16 cellular contexts compared by ENCODE assay signal in the genomic region with DNA sequence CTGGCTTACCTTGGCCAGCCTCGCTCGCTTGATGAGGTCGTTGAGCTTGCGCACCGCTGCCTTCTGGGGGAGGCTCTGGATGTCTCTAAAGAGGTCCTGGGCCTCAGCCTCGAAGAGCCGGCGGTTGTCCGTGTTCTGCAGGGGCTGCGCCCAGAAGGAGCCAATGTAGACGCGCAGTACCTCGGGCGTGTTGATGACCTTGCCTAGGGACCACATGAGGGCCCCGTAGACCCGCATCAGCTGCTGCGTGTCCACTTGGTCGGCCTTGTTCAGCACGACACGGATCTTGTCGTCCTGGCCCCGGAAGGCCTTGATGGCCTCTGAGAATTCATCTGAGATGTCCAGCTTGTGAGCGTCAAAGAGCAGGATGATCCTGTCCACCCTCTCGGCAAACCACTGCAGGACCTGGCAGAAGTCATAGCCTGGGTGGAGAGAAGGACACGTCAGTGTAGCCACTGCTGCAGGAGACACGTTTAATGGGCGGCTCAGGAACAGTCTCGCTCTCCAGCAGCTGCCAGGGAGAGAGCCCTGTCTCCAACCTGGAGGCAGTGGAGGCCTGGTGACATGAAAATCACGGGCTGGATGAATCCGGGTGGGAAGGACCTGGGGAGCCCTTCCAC. TPM values are rescaled to one million over a fixed set of nuclear protein-coding genes. Genes with fewer than 3 reads are reported as not detected.
DNase-seq lines count a peak whose midpoint lies in the region; ATAC-seq and TF ChIP-seq lines count a peak whose summit lies in the region.
"Had no signal": no experiment of that assay in that cellular context is flagged by ENCODE, and none has a peak within 500 bp of the region (broad histone marks: within the 10 kb centered on the region; RNA-seq: fewer than 3 reads in every experiment).

No MANE protein-coding gene starts in this region.

- H3K27me3 ChIP-seq in esophagus muscularis mucosa (no peaks in the 10 kb centered on the region), uterus (no peaks in the 10 kb centered on the region)
- H3K27me3 ChIP-seq: dorsolateral prefrontal cortex had no signal

- no peaks in the 10 kb centered on the region for H3K9me3 ChIP-seq in esophagus muscularis mucosa
- no peaks in the 10 kb centered on the region for H3K9me3 ChIP-seq in uterus

- peak overlapping the region in 1 of 8 donors; percentile 43 for H3K4me3 Mint-ChIP-seq in naive B cell

- H3K27ac ChIP-seq in esophagus muscularis mucosa (replicated peaks in 1 of 4), result peak overlapping the region; percentile 20 to 45 (median 42)
- peak overlapping the region; percentile 52 for H3K27ac ChIP-seq in uterus

- no peaks in the 10 kb centered on the region for H3K27me3 Mint-ChIP-seq in naive B cell

- H3K9me3 Mint-ChIP-seq in activated naive CD4-positive, alpha-beta T cell treated with anti-CD3 and anti-CD28 coated beads, Interleukin-2, amount 50 U/mL, for 72 hours, result no peaks in the 10 kb centered on the region
- peaks cover 3 to 21% (median 9%) of the 10 kb centered on the region in 7 donors for H3K9me3 Mint-ChIP-seq in naive B cell

- no peak for TF ChIP-seq POLR2A in esophagus muscularis mucosa (IDR thresholded peaks at IDR 0.05; ENCODE audit: low read depth)
- TF ChIP-seq POLR2A in uterus (IDR thresholded peaks at IDR 0.05), result no peak

- H3K36me3 ChIP-seq in esophagus muscularis mucosa, result peaks cover 0 to 20% (median 11%) of the 10 kb centered on the region in 4 donors
- no peaks in the 10 kb centered on the region for H3K36me3 ChIP-seq in uterus

- no peak overlapping the region for H3K4me3 ChIP-seq in esophagus muscularis mucosa
- H3K4me3 ChIP-seq in uterus, result no peak overlapping the region
- H3K4me3 ChIP-seq: dorsolateral prefrontal cortex had no signal

- intact Hi-C loops in esophagus muscularis mucosa (cut with DNase I) (no loop called here), uterus (cut with DNase I; ENCODE audit: low total_unique reads) (loop anchor here (10.0 kb wide), 1 partner anchor 65 kb away; no protein-coding TSS in a partner anchor)

- H3K4me1 Mint-ChIP-seq in naive B cell, result peaks cover 31 to 39% (median 38%) of the 10 kb centered on the region in 3 donors

- DNase-seq in activated naive CD4-positive, alpha-beta T cell treated with anti-CD3 and anti-CD28 coated beads, Interleukin-2, amount 50 U/mL, for 72 hours (ENCODE audit: low spot score in 2 of 2), result no peak
- no peak for DNase-seq in activated naive CD4-positive, alpha-beta T cell treated with Interleukin-2 at 50 U/mL for 16 hours
- DNase-seq in esophagus muscularis mucosa (ENCODE audit: extremely low spot score) (no peak), naive B cell (no peak), uterus (no peak), cerebellar nuclear complex (lab: John Stamatoyannopoulos, UW) (no peak), SIG-M5 treated with dmso at 0.1 percent for 504 hours (lab: John Stamatoyannopoulos, UW; ENCODE audit: unreplicated experiment) (no peak), cerebellar cortex (ENCODE audit: low spot score) (no peak)
- DNase-seq: activated effector memory CD4-positive, alpha-beta T cell treated with anti-CD3 and anti-CD28 coated beads, Interleukin-2, amount 50 U/mL, for 16 hours; anterior cingulate cortex; dorsolateral prefrontal cortex; left colon; NCI-H1694; NCI-H524; PC-3; stimulated activated CD4-positive, alpha-beta T cell treated with anti-CD3 and anti-CD28 coated beads, Interleukin-1b, Interleukin-23, amount 100 ng/mL, for 48 hours had no signal

- peaks cover 72 to 80% (median 76%) of the 10 kb centered on the region in 4 donors for H3K4me1 ChIP-seq in esophagus muscularis mucosa
- no peaks in the 10 kb centered on the region for H3K4me1 ChIP-seq in uterus

- TF ChIP-seq CTCF in esophagus muscularis mucosa (IDR thresholded peaks at IDR 0.05), result no peak
- no peak for TF ChIP-seq CTCF in uterus (IDR thresholded peaks at IDR 0.05)

- WGBS in esophagus muscularis mucosa, result 79% methylated on average over 29 of the region's 30 CpGs

- H3K27ac Mint-ChIP-seq in activated naive CD4-positive, alpha-beta T cell treated with anti-CD3 and anti-CD28 coated beads, Interleukin-2, amount 50 U/mL, for 72 hours, result peak overlapping the region; percentile 61 to 72
- peak overlapping the region in 4 of 6 donors; percentile 39 to 86 (median 76) for H3K27ac Mint-ChIP-seq in naive B cell

- peaks cover 15 to 16% of the 10 kb centered on the region in 2 donors for H3K36me3 Mint-ChIP-seq in activated naive CD4-positive, alpha-beta T cell treated with anti-CD3 and anti-CD28 coated beads, Interleukin-2, amount 50 U/mL, for 72 hours
- peaks cover 6 to 19% of the 10 kb centered on the region in 2 donors for H3K36me3 Mint-ChIP-seq in naive B cell

- no peak for TF ChIP-seq EP300 in esophagus muscularis mucosa (IDR thresholded peaks at IDR 0.05)

- ATAC-seq in activated naive CD4-positive, alpha-beta T cell treated with anti-CD3 and anti-CD28 coated beads, Interleukin-2, amount 50 U/mL, for 72 hours, result no peak
- no peak for ATAC-seq in naive B cell (ENCODE audit: low read depth in 2 of 2)

RNA-seq across cellular contexts. Expression of a gene that starts 25.5 kb away (rescaled TPM):
- total RNA-seq in activated naive CD4-positive, alpha-beta T cell treated with anti-CD3 and anti-CD28 coated beads, Interleukin-2, amount 50 U/mL, for 72 hours, result 1 to 10 TPM in 1 of 2 donors, under 1 TPM in 1; 0.55 to 1.4 TPM
- 1 to 10 TPM in 2 of 4 donors, under 1 TPM in 2; 0.17 to 1.2 (median 0.68) TPM for total RNA-seq in esophagus muscularis mucosa
- not detected for polyA plus RNA-seq in naive B cell (ENCODE audit: low read depth in 6 of 6)
- total RNA-seq in uterus, result under 1 TPM in 3 of 4 donors, not detected in 1; 0.51 to 0.76 (median 0.61) TPM

RNA-seq across cellular contexts. Expression of a gene that starts 53.0 kb away (rescaled TPM):
- 10 to 100 TPM; 25.3 to 60.0 TPM for total RNA-seq in activated naive CD4-positive, alpha-beta T cell treated with anti-CD3 and anti-CD28 coated beads, Interleukin-2, amount 50 U/mL, for 72 hours
- total RNA-seq in esophagus muscularis mucosa (10 to 100 TPM in 3 of 4 donors, 1 to 10 TPM in 1; 10.0 to 24.7 (median 21.7) TPM), uterus (10 to 100 TPM; 12.8 to 45.2 (median 26.1) TPM)
- polyA plus RNA-seq in naive B cell (ENCODE audit: low read depth in 6 of 6), result 1 to 10 TPM; 4.1 to 9.2 (median 6.9) TPM
